ENCODE assay signal across 8 cellular contexts in genomic region chr11:96098511-96099241, GRCh38.
DNase-seq lines count a peak whose midpoint lies in the region; ATAC-seq and TF ChIP-seq lines count a peak whose summit lies in the region.

No MANE protein-coding gene starts in this region.

- no peaks in the 10 kb centered on the region for H3K9me3 Mint-ChIP-seq in activated naive CD8-positive, alpha-beta T cell (ENCODE audit: low read depth)
- peaks cover 2% of the 10 kb centered on the region for H3K9me3 Mint-ChIP-seq in activated naive CD8-positive, alpha-beta T cell treated with anti-CD3 and anti-CD28 coated beads for 36 hours

- peaks cover 74% of the 10 kb centered on the region for H3K4me1 Mint-ChIP-seq in activated naive CD8-positive, alpha-beta T cell (ENCODE audit: low read depth)
- H3K4me1 Mint-ChIP-seq in activated naive CD8-positive, alpha-beta T cell treated with anti-CD3 and anti-CD28 coated beads for 36 hours: peaks cover 53% of the 10 kb centered on the region

- no peak for TF ChIP-seq CTCF in esophagus squamous epithelium (IDR thresholded peaks at IDR 0.05)
- no peak for TF ChIP-seq CTCF in vagina (IDR thresholded peaks at IDR 0.05)
- no peak for TF ChIP-seq CTCF in psoas muscle (IDR thresholded peaks at IDR 0.05)

- H3K36me3 ChIP-seq in esophagus squamous epithelium (no peaks in the 10 kb centered on the region), muscle layer of colon (ENCODE audit: insufficient read depth, low read length) (no peaks in the 10 kb centered on the region), vagina (no peaks in the 10 kb centered on the region), psoas muscle (ENCODE audit: insufficient read depth in 1 of 2, low read depth in 1 of 2) (no peaks in the 10 kb centered on the region)

- H3K4me1 ChIP-seq in esophagus squamous epithelium (peaks cover 0 to 79% (median 25%) of the 10 kb centered on the region in 3 donors), muscle layer of colon (ENCODE audit: insufficient read depth, low read length) (peaks cover 13% of the 10 kb centered on the region), vagina (peaks cover 40% of the 10 kb centered on the region), psoas muscle (no peaks in the 10 kb centered on the region)

- peaks cover 26% of the 10 kb centered on the region for H3K36me3 Mint-ChIP-seq in activated naive CD8-positive, alpha-beta T cell
- peaks cover 25% of the 10 kb centered on the region for H3K36me3 Mint-ChIP-seq in activated naive CD8-positive, alpha-beta T cell treated with anti-CD3 and anti-CD28 coated beads for 36 hours

- no peak for ATAC-seq in GM18498 (IDR thresholded peaks at IDR 0.05; ENCODE audit: unreplicated experiment)
- ATAC-seq in psoas muscle: no peak

- H3K4me3 ChIP-seq in esophagus squamous epithelium (no peak overlapping the region), muscle layer of colon (ENCODE audit: low read depth in 1 of 2, low read length in 2 of 2) (no peak overlapping the region), vagina (no peak overlapping the region), psoas muscle (no peak overlapping the region)

- no peak for DNase-seq in activated naive CD8-positive, alpha-beta T cell treated with anti-CD3 and anti-CD28 coated beads for 36 hours
- no peak for DNase-seq in esophagus squamous epithelium (lab: John Stamatoyannopoulos, UW)
- no peak for DNase-seq in vagina (ENCODE audit: extremely low spot score in 2 of 2)
- DNase-seq in NCI-H82 (lab: John Stamatoyannopoulos, UW): no peak
- no peak for DNase-seq in psoas muscle

- H3K9me3 ChIP-seq in esophagus squamous epithelium (no peaks in the 10 kb centered on the region), muscle layer of colon (ENCODE audit: low read length) (no peaks in the 10 kb centered on the region), vagina (no peaks in the 10 kb centered on the region), psoas muscle (no peaks in the 10 kb centered on the region)

- H3K27me3 ChIP-seq in esophagus squamous epithelium: no peaks in the 10 kb centered on the region
- no peaks in the 10 kb centered on the region for H3K27me3 ChIP-seq in muscle layer of colon (ENCODE audit: control insufficient read depth in 1 of 2, insufficient read depth in 2 of 2, low read length in 2 of 2)
- H3K27me3 ChIP-seq in vagina: no peaks in the 10 kb centered on the region
- no peaks in the 10 kb centered on the region for H3K27me3 ChIP-seq in psoas muscle (ENCODE audit: insufficient read depth in 3 of 3, low read length in 2 of 3)

- WGBS in esophagus squamous epithelium, 2 donors: 56 to 61% methylated on average over 4 to 5 of the region's 7 CpGs
- 53 to 63% (median 54%) methylated on average over 7 of the region's 7 CpGs for WGBS in psoas muscle, 3 donors

- H3K27ac Mint-ChIP-seq in activated naive CD8-positive, alpha-beta T cell: peak overlapping the region; percentile 67
- no peak overlapping the region for H3K27ac Mint-ChIP-seq in activated naive CD8-positive, alpha-beta T cell treated with anti-CD3 and anti-CD28 coated beads for 36 hours

- intact Hi-C loops in esophagus squamous epithelium (cut with DNase I) (no loop called here), vagina (cut with DNase I) (no loop called here), psoas muscle (cut with DNase I) (no loop called here)

- no peak for TF ChIP-seq POLR2A in esophagus squamous epithelium (IDR thresholded peaks at IDR 0.05)
- no peak for TF ChIP-seq POLR2A in vagina (IDR thresholded peaks at IDR 0.05)

- H3K27me3 Mint-ChIP-seq in activated naive CD8-positive, alpha-beta T cell: no peaks in the 10 kb centered on the region
- no peaks in the 10 kb centered on the region for H3K27me3 Mint-ChIP-seq in activated naive CD8-positive, alpha-beta T cell treated with anti-CD3 and anti-CD28 coated beads for 36 hours

- H3K4me3 Mint-ChIP-seq in activated naive CD8-positive, alpha-beta T cell: no peak overlapping the region
- H3K4me3 Mint-ChIP-seq in activated naive CD8-positive, alpha-beta T cell treated with anti-CD3 and anti-CD28 coated beads for 36 hours: no peak overlapping the region

- H3K9ac ChIP-seq in muscle layer of colon (ENCODE audit: low read length): no peak overlapping the region

- H3K27ac ChIP-seq in esophagus squamous epithelium (peak overlapping the region in 3 of 4 donors; percentile 29 to 50 (median 31)), muscle layer of colon (ENCODE audit: low read depth, low read length) (peak overlapping the region; percentile 32), vagina (peak overlapping the region; percentile 46), psoas muscle (no peak overlapping the region)
